1 cellular context compared by ENCODE assay signal in genomic region chr7:44121761-44122420, GRCh38.
TF ChIP-seq lines count a peak whose summit lies in the region.

No MANE protein-coding gene starts in this region.

TF ChIP-seq in endothelial cell of umbilical vein, 7 proteins besides CTCF, POLR2A, EP300 and RAD21 (continued from another document):
- TF ChIP-seq MAX (IDR thresholded peaks at IDR 0.05; ENCODE audit: insufficient read depth, insufficient read length) = no peak
